ENCODE assay signal across 1 cellular context in genomic region chr3:66253790-66254620, GRCh38.
TF ChIP-seq lines count a peak whose summit lies in the region.

No MANE protein-coding gene starts in this region.

TF ChIP-seq in WTC11, 78 proteins besides CTCF, POLR2A, EP300 and RAD21 (continued from another document):
- no peak for TF ChIP-seq FOXP4 (CRISPR knock-in tag; IDR thresholded peaks at IDR 0.05)
- no peak for TF ChIP-seq GABPB1 (CRISPR knock-in tag; IDR thresholded peaks at IDR 0.05)
- no peak for TF ChIP-seq OVOL2 (CRISPR knock-in tag; IDR thresholded peaks at IDR 0.05; ENCODE audit: borderline replicate concordance)
- no peak for TF ChIP-seq TP53 (CRISPR knock-in tag; IDR thresholded peaks at IDR 0.05)
- TF ChIP-seq EMX1 (CRISPR knock-in tag; IDR thresholded peaks at IDR 0.05): no peak
- no peak for TF ChIP-seq JAZF1 (CRISPR knock-in tag; IDR thresholded peaks at IDR 0.05)
- TF ChIP-seq MYBL2 (CRISPR knock-in tag; IDR thresholded peaks at IDR 0.05): no peak
- no peak for TF ChIP-seq NR1H2 (CRISPR knock-in tag; IDR thresholded peaks at IDR 0.05)
- TF ChIP-seq ZSCAN18 (CRISPR knock-in tag; IDR thresholded peaks at IDR 0.05): no peak
